20 cellular contexts compared by ENCODE assay signal in genomic region chr4:48755287-48755686, GRCh38. TPM values are rescaled to one million over a fixed set of nuclear protein-coding genes. Genes with fewer than 3 reads are reported as not detected.
DNase-seq lines count a peak whose midpoint lies in the region; ATAC-seq and TF ChIP-seq lines count a peak whose summit lies in the region.
"Had no signal": no experiment of that assay in that cellular context is flagged by ENCODE, and none has a peak within 500 bp of the region (broad histone marks: within the 10 kb centered on the region; RNA-seq: fewer than 3 reads in every experiment).

No MANE protein-coding gene starts in this region.

- H3K36me3 Mint-ChIP-seq in CD4-positive, alpha-beta T cell (ENCODE audit: low read depth): peaks cover 20% of the 10 kb centered on the region
- H3K36me3 Mint-ChIP-seq in endothelial cell (ENCODE audit: low read depth, unreplicated experiment): peaks cover 37% of the 10 kb centered on the region

- TF ChIP-seq CTCF in CD4-positive, alpha-beta T cell (IDR thresholded peaks at IDR 0.05): no peak
- TF ChIP-seq CTCF in endothelial cell (IDR thresholded peaks at IDR 0.05; ENCODE audit: unreplicated experiment) (no peak), dorsolateral prefrontal cortex (IDR thresholded peaks at IDR 0.05 in 54 of 56, conservative IDR thresholded peaks at IDR 0.05 in 2 of 56; ENCODE audit: low read depth in 1 of 56, partially characterized antibody in 56 of 56) (no peak)

- H3K27me3 Mint-ChIP-seq in CD4-positive, alpha-beta T cell: no peaks in the 10 kb centered on the region
- H3K27me3 Mint-ChIP-seq in endothelial cell (ENCODE audit: unreplicated experiment): peaks cover 2% of the 10 kb centered on the region

- CTCF ChIA-PET in CD4-positive, alpha-beta T cell (lab: Charles Lee): no interaction called here

- no peak for ATAC-seq in CD4-positive, alpha-beta T cell (ENCODE audit: poor library complexity)
- ATAC-seq: A549; CD8-positive, alpha-beta T cell had no signal

- H3K27ac ChIP-seq in CD4-positive, alpha-beta T cell (ENCODE audit: low read depth, low read length): no peak overlapping the region
- peak overlapping the region in 2 of 59 donors; percentile 23 to 27 for H3K27ac ChIP-seq in dorsolateral prefrontal cortex
- H3K27ac ChIP-seq: A549; BLaER1 treated with 17β-estradiol and CSF1 and Interleukin-3, amounts not matched to agents 10 nM and 100 nM; GM23248 had no signal

- H3K27ac Mint-ChIP-seq in CD4-positive, alpha-beta T cell: peak overlapping the region; percentile 5
- H3K27ac Mint-ChIP-seq in endothelial cell (ENCODE audit: unreplicated experiment): no peak overlapping the region
- H3K27ac Mint-ChIP-seq: CD8-positive, alpha-beta T cell had no signal

- peaks cover 68% of the 10 kb centered on the region for H3K4me1 Mint-ChIP-seq in CD4-positive, alpha-beta T cell (ENCODE audit: low read depth)
- peaks cover 29% of the 10 kb centered on the region for H3K4me1 Mint-ChIP-seq in endothelial cell (ENCODE audit: unreplicated experiment)

- POLR2A ChIA-PET in CD4-positive, alpha-beta T cell (lab: Charles Lee): no interaction called here

- H3K27me3 ChIP-seq in CD4-positive, alpha-beta T cell (ENCODE audit: control insufficient read depth, insufficient read depth, low read length): no peaks in the 10 kb centered on the region
- H3K27me3 ChIP-seq in dorsolateral prefrontal cortex: no peaks in the 10 kb centered on the region
- H3K27me3 ChIP-seq: BE2C; BLaER1 treated with 17β-estradiol and CSF1 and Interleukin-3, amounts not matched to agents 10 nM and 100 nM had no signal

- no peaks in the 10 kb centered on the region for H3K9me3 ChIP-seq in CD4-positive, alpha-beta T cell (ENCODE audit: control insufficient read depth, low read length)
- H3K9me3 ChIP-seq: A549, BE2C, Caco-2 had no signal

- H3K4me3 ChIP-seq in dorsolateral prefrontal cortex: no peak overlapping the region
- H3K4me3 ChIP-seq: A549; BLaER1 treated with 17β-estradiol and CSF1 and Interleukin-3, amounts not matched to agents 10 nM and 100 nM; GM23248 had no signal

- no peak for DNase-seq in CD4-positive, alpha-beta T cell
- peak; percentile 34 for DNase-seq in NCI-H82 (lab: John Stamatoyannopoulos, UW)
- DNase-seq in endothelial cell (ENCODE audit: low spot score): no peak
- DNase-seq in renal cortical epithelial cell (ENCODE audit: low read depth): peak; percentile 52
- no peak for DNase-seq in activated CD8-positive, alpha-beta memory T cell treated with anti-CD3 and anti-CD28 coated beads, Interleukin-2, amount 50 U/mL, for 48 hours
- DNase-seq in C1 segment of cervical spinal cord (lab: John Stamatoyannopoulos, UW): no peak
- no peak for DNase-seq in dorsolateral prefrontal cortex
- DNase-seq: 8988T; ACHN; AML-193; BE2C; Caco-2; CD8-positive, alpha-beta T cell; DMS153; DND-41; GM23248; H7; HCEC 1CT had no signal

- intact Hi-C loops in CD4-positive, alpha-beta T cell (cut with DNase I, micrococcal nuclease): no loop called here
- intact Hi-C loops in dorsolateral prefrontal cortex (cut with DNase I): no loop called here

- H3K9me3 Mint-ChIP-seq in CD4-positive, alpha-beta T cell: no peaks in the 10 kb centered on the region
- peaks cover 14% of the 10 kb centered on the region for H3K9me3 Mint-ChIP-seq in endothelial cell (ENCODE audit: unreplicated experiment)
- H3K9me3 Mint-ChIP-seq: CD8-positive, alpha-beta T cell had no signal

- no peak overlapping the region for H3K4me3 Mint-ChIP-seq in CD4-positive, alpha-beta T cell
- peak overlapping the region; percentile 60 for H3K4me3 Mint-ChIP-seq in endothelial cell (ENCODE audit: unreplicated experiment)
- H3K4me3 Mint-ChIP-seq: CD8-positive, alpha-beta T cell had no signal

RNA-seq across cellular contexts. Expression of gene FRYL, which starts 24.8 kb away (rescaled TPM):
- 10 to 100 TPM; 86.1 to 87.7 TPM for total RNA-seq in CD4-positive, alpha-beta T cell
- total RNA-seq in endothelial cell (ENCODE audit: unreplicated experiment) (93.3 TPM), renal cortical epithelial cell (59.0 and 115 TPM in 2 replicates), dorsolateral prefrontal cortex (100 to 1,000 TPM in 104 of 120 experiments, 10 to 100 TPM in 16; 57.6 to 345 (median 151) TPM)

Comparison
In these comparisons a context has a peak if more than half of its experiments do, and no peak if none do; other contexts are left out.
1. DNase-seq: peak in NCI-H82 (single experiment) and renal cortical epithelial cell (single experiment); none in CD4-positive, alpha-beta T cell (0 of 10), endothelial cell (single experiment), activated CD8-positive, alpha-beta memory T cell treated with anti-CD3 and anti-CD28 coated beads, Interleukin-2, amount 50 U/mL, for 48 hours (single experiment), C1 segment of cervical spinal cord (0 of 14) and dorsolateral prefrontal cortex (0 of 10).